In the genomic region with DNA sequence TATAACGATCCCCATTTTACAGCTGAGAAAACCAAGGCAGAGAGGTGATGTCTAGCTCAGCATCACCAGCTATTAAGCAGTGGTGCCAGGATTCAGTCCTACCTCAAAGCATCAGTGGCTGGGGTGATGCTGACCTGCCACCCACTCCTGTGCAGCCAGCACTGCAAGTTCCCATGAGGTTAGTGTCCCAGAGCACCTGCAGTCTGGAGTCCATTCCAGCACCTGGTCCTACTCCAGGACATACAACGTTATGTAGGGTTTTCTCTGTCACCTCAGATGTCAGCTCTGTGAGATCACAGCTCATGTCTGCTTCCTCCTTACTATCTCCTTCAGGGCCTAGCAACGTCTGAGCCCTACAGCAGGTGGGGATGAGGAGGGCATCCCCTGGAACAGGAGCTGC, we compare ENCODE assay signal across 14 cellular contexts.
"Had no signal": no experiment of that assay in that cellular context is flagged by ENCODE, and none has a peak within 500 bp of the region (broad histone marks: within the 10 kb centered on the region; RNA-seq: fewer than 3 reads in every experiment).

No MANE protein-coding gene starts in this region.

- FAIRE-seq: pancreas had no signal

- H3K4me3 ChIP-seq: pancreas, SJSA1, transverse colon had no signal

- H3K36me3 ChIP-seq: pancreas, SJSA1, transverse colon had no signal

- H3K27ac Mint-ChIP-seq: activated CD4-positive, alpha-beta memory T cell treated with anti-CD3 and anti-CD28 coated beads for 36 hours; activated naive CD4-positive, alpha-beta T cell treated with anti-CD3 and anti-CD28 coated beads, Interleukin-2, amount 50 U/mL, for 24 hours; endodermal cell; memory B cell had no signal

- H3K36me3 Mint-ChIP-seq: activated CD4-positive, alpha-beta memory T cell treated with anti-CD3 and anti-CD28 coated beads for 36 hours; activated naive CD4-positive, alpha-beta T cell treated with anti-CD3 and anti-CD28 coated beads, Interleukin-2, amount 50 U/mL, for 24 hours; memory B cell had no signal

- DNase-seq: activated CD4-positive, alpha-beta memory T cell treated with anti-CD3 and anti-CD28 coated beads for 36 hours; activated effector memory CD4-positive, alpha-beta T cell treated with Interleukin-2 at 50 U/mL for 16 hours; activated T-cell treated with anti-CD3 and anti-CD28 coated beads for 4 hours; endodermal cell; erythroblast; hippocampal formation; nephron progenitor cell; retina; T-helper 9 cell; transverse colon had no signal

- H3K27ac ChIP-seq: pancreas, SJSA1, transverse colon had no signal

- H3K4me3 Mint-ChIP-seq: activated CD4-positive, alpha-beta memory T cell treated with anti-CD3 and anti-CD28 coated beads for 36 hours; activated naive CD4-positive, alpha-beta T cell treated with anti-CD3 and anti-CD28 coated beads, Interleukin-2, amount 50 U/mL, for 24 hours; endodermal cell; memory B cell; nephron progenitor cell had no signal

- ATAC-seq: pancreas had no signal

- H3K4me1 ChIP-seq: pancreas, SJSA1, transverse colon had no signal

- H3K9me3 Mint-ChIP-seq: activated CD4-positive, alpha-beta memory T cell treated with anti-CD3 and anti-CD28 coated beads for 36 hours; activated naive CD4-positive, alpha-beta T cell treated with anti-CD3 and anti-CD28 coated beads, Interleukin-2, amount 50 U/mL, for 24 hours; endodermal cell; memory B cell; nephron progenitor cell had no signal

- H3K4me1 Mint-ChIP-seq: activated naive CD4-positive, alpha-beta T cell treated with anti-CD3 and anti-CD28 coated beads, Interleukin-2, amount 50 U/mL, for 24 hours had no signal

- H3K9me3 ChIP-seq: pancreas, SJSA1, transverse colon had no signal
